ENCODE assay signal across 22 cellular contexts in the genomic region with DNA sequence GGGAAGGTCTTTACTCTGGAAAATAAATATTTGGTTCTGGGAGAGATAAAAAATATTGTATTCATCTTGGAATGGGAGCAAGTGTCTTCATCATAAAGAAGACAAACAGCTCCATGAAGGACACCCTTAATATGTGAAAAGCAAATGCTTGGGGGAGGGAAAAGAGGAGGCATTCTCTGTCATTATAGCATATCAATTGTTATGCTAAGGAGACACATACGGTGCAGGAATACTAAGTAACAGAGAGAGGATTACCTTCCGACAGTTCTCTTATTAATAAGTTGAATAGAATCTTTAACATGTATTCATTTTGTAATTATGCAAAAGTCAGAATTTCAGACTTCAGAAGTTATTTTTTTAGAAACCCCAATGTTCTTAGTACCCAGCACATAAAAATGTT.
DNase-seq lines count a peak whose midpoint lies in the region; ATAC-seq, FAIRE-seq and TF ChIP-seq lines count a peak whose summit lies in the region.
"Had no signal": no experiment of that assay in that cellular context is flagged by ENCODE, and none has a peak within 500 bp of the region (broad histone marks: within the 10 kb centered on the region; RNA-seq: fewer than 3 reads in every experiment).

No MANE protein-coding gene starts in this region.

- H3K27me3 ChIP-seq in HAP-1 (ENCODE audit: low read depth) (no peaks in the 10 kb centered on the region), iPS-20b (ENCODE audit: insufficient read depth, low read length) (no peaks in the 10 kb centered on the region), pancreas (no peaks in the 10 kb centered on the region)
- H3K27me3 ChIP-seq: BE2C had no signal

- in situ Hi-C loops in HAP-1 (cut with MboI; ENCODE audit: low sequenced_read_pairs) = no loop called here

- no peaks in the 10 kb centered on the region for H3K9me2 ChIP-seq in OCI-LY7 (ENCODE audit: insufficient read depth, low read length)

- no peak overlapping the region for H3K4me2 ChIP-seq in OCI-LY7 (ENCODE audit: low read length)

- H3K4me3 ChIP-seq in HAP-1 (no peak overlapping the region), iPS-20b (ENCODE audit: low read length) (peak overlapping the region; percentile 27; the same call in 1 of the 2 replicates), pancreas (no peak overlapping the region), OCI-LY7 (ENCODE audit: low read depth, low read length, poor library complexity, severe bottlenecking) (no peak overlapping the region)
- H3K4me3 ChIP-seq: GM12878 had no signal

- H3K79me2 ChIP-seq in OCI-LY7 (ENCODE audit: insufficient read depth, low read depth, low read length) = no peaks in the 10 kb centered on the region

- BruUV-seq in OCI-LY7 (replicated peaks; lab: Mats Ljungman, UMichigan) = no TSS peak

- H3K4me1 ChIP-seq in HAP-1 (peaks cover 24% of the 10 kb centered on the region), iPS-20b (ENCODE audit: insufficient read depth, low read length) (peaks cover 12% of the 10 kb centered on the region; the same call in 1 of the 2 replicates), pancreas (peaks cover 20 to 27% (median 23%) of the 10 kb centered on the region in 3 donors), OCI-LY7 (ENCODE audit: insufficient read depth, low read length, poor library complexity, severe bottlenecking) (no peaks in the 10 kb centered on the region)

- POLR2A ChIA-PET in WTC11 (lab: Charles Lee) (no interaction called here), OCI-LY7 (lab: Charles Lee) (interaction anchor here (0.6 to 0.7 kb wide), 2 partner anchors 34 to 1170 kb away, joined by 3 read pairs; no protein-coding TSS in a partner anchor)

- no peak overlapping the region for H3K9ac ChIP-seq in iPS-20b (ENCODE audit: low read depth, low read length)

- no peak for TF ChIP-seq CTCF in WTC11 (IDR thresholded peaks at IDR 0.05)
- TF ChIP-seq CTCF in pancreas (IDR thresholded peaks at IDR 0.05) = no peak
- TF ChIP-seq CTCF in OCI-LY7 (conservative IDR thresholded peaks at IDR 0.05; ENCODE audit: low read length) = no peak

- H3K36me3 Mint-ChIP-seq in WTC11 = peaks cover 6% of the 10 kb centered on the region
- H3K36me3 Mint-ChIP-seq: CD4-positive, CD25-positive, alpha-beta regulatory T cell; CD8-positive, alpha-beta memory T cell; IgD-negative memory B cell had no signal

- 63 to 73% methylated on average over 2 of the region's 2 CpGs for WGBS in pancreas, 2 donors

- H4K20me1 ChIP-seq in OCI-LY7 (ENCODE audit: insufficient read depth, low read length) = no peaks in the 10 kb centered on the region

- intact Hi-C loops in pancreas (cut with DNase I) (no loop called here), OCI-LY7 (cut with micrococcal nuclease; ENCODE audit: unreplicated experiment) (no loop called here)

- no peak overlapping the region for H2AFZ ChIP-seq in OCI-LY7 (ENCODE audit: low read length)

- H3K9me3 ChIP-seq in HAP-1 = no peaks in the 10 kb centered on the region
- H3K9me3 ChIP-seq in iPS-20b (ENCODE audit: insufficient read depth, low read depth, low read length) = peaks cover 5% of the 10 kb centered on the region; the same call in 1 of the 2 replicates
- H3K9me3 ChIP-seq in pancreas = no peaks in the 10 kb centered on the region
- H3K9me3 ChIP-seq in OCI-LY7 (ENCODE audit: low read length) = no peaks in the 10 kb centered on the region
- H3K9me3 ChIP-seq: BE2C had no signal

- DNase-seq in HAP-1 (ENCODE audit: low spot score in 2 of 2) (peak; percentile 28 to 94), WTC11 (ENCODE audit: low spot score) (no peak), pancreas (no peak), OCI-LY7 (ENCODE audit: low spot score) (no peak)
- DNase-seq: ACHN; BE2C; C1 segment of cervical spinal cord; CD4-positive, CD25-positive, alpha-beta regulatory T cell; CD8-positive, alpha-beta memory T cell; COR-L47; DMS 273 treated with DMSO at 0.1 percent for 48 hours; DND-41; EL; HCEC 1CT; HFFc6; KBM-7 had no signal

- CTCF ChIA-PET in WTC11 (lab: Charles Lee) (no interaction called here), OCI-LY7 (lab: Charles Lee; ENCODE audit: unreplicated experiment) (no interaction called here)

- peak; percentile 23 for FAIRE-seq in pancreas (lab: Jason Lieb, UNC)
- FAIRE-seq: A204.1, GM12878 had no signal

- no peak overlapping the region for H3K27ac Mint-ChIP-seq in WTC11
- H3K27ac Mint-ChIP-seq: CD4-positive, CD25-positive, alpha-beta regulatory T cell; CD8-positive, alpha-beta memory T cell; HFFc6; IgD-negative memory B cell had no signal

- H3K27ac ChIP-seq in iPS-20b (ENCODE audit: low read length) = no peak overlapping the region
- no peak overlapping the region for H3K27ac ChIP-seq in pancreas
- H3K27ac ChIP-seq in OCI-LY7 (ENCODE audit: low read depth, low read length, poor library complexity, severe bottlenecking) = no peak overlapping the region

- H3K4me1 Mint-ChIP-seq in WTC11 = peaks cover 26% of the 10 kb centered on the region
- H3K4me1 Mint-ChIP-seq: CD4-positive, CD25-positive, alpha-beta regulatory T cell; IgD-negative memory B cell had no signal

- ATAC-seq in WTC11 (peak; percentile 61; the same call in 1 of the 2 replicates), pancreas (no peak), HG03432 (IDR thresholded peaks at IDR 0.05; ENCODE audit: unreplicated experiment) (no peak), HG02970 (IDR thresholded peaks at IDR 0.05; ENCODE audit: low FRiP score, unreplicated experiment) (no peak)
- ATAC-seq: GM12878 had no signal

- H3K36me3 ChIP-seq in HAP-1 (replicated peaks) (no peaks in the 10 kb centered on the region), iPS-20b (ENCODE audit: insufficient read depth, low read depth, low read length) (no peaks in the 10 kb centered on the region), pancreas (no peaks in the 10 kb centered on the region), OCI-LY7 (ENCODE audit: insufficient read depth, low read length) (no peaks in the 10 kb centered on the region)
- H3K36me3 ChIP-seq: BE2C had no signal

- H3K9me3 Mint-ChIP-seq in WTC11 = peaks cover 22% of the 10 kb centered on the region
- H3K9me3 Mint-ChIP-seq: CD4-positive, CD25-positive, alpha-beta regulatory T cell; HFFc6; IgD-negative memory B cell had no signal

- H3K27me3 Mint-ChIP-seq in WTC11 (ENCODE audit: low read depth) = peaks cover 11% of the 10 kb centered on the region

- H3K4me3 Mint-ChIP-seq in WTC11 = no peak overlapping the region
- H3K4me3 Mint-ChIP-seq: CD4-positive, CD25-positive, alpha-beta regulatory T cell; CD8-positive, alpha-beta memory T cell; HFFc6; IgD-negative memory B cell had no signal

TF ChIP-seq in WTC11, 78 proteins besides CTCF, POLR2A, EP300 and RAD21:
- no peak for TF ChIP-seq ZNF263 (CRISPR knock-in tag; IDR thresholded peaks at IDR 0.05; ENCODE audit: low read depth)
- no peak for TF ChIP-seq MYBL2 (CRISPR knock-in tag; IDR thresholded peaks at IDR 0.05)
- TF ChIP-seq SMAD4 (CRISPR knock-in tag; IDR thresholded peaks at IDR 0.05) = no peak
- no peak for TF ChIP-seq TEAD1 (CRISPR knock-in tag; IDR thresholded peaks at IDR 0.05)
- TF ChIP-seq CREB1 (CRISPR knock-in tag; IDR thresholded peaks at IDR 0.05) = no peak
- TF ChIP-seq, protein P1, sequence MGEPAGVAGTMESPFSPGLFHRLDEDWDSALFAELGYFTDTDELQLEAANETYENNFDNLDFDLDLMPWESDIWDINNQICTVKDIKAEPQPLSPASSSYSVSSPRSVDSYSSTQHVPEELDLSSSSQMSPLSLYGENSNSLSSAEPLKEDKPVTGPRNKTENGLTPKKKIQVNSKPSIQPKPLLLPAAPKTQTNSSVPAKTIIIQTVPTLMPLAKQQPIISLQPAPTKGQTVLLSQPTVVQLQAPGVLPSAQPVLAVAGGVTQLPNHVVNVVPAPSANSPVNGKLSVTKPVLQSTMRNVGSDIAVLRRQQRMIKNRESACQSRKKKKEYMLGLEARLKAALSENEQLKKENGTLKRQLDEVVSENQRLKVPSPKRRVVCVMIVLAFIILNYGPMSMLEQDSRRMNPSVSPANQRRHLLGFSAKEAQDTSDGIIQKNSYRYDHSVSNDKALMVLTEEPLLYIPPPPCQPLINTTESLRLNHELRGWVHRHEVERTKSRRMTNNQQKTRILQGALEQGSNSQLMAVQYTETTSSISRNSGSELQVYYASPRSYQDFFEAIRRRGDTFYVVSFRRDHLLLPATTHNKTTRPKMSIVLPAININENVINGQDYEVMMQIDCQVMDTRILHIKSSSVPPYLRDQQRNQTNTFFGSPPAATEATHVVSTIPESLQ (CRISPR knock-in tag; IDR thresholded peaks at IDR 0.05) = no peak
- TF ChIP-seq, protein P2, sequence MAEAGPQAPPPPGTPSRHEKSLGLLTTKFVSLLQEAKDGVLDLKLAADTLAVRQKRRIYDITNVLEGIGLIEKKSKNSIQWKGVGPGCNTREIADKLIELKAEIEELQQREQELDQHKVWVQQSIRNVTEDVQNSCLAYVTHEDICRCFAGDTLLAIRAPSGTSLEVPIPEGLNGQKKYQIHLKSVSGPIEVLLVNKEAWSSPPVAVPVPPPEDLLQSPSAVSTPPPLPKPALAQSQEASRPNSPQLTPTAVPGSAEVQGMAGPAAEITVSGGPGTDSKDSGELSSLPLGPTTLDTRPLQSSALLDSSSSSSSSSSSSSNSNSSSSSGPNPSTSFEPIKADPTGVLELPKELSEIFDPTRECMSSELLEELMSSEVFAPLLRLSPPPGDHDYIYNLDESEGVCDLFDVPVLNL (CRISPR knock-in tag; IDR thresholded peaks at IDR 0.05; ENCODE audit: borderline replicate concordance, low read depth) = no peak
- TF ChIP-seq, protein P3, sequence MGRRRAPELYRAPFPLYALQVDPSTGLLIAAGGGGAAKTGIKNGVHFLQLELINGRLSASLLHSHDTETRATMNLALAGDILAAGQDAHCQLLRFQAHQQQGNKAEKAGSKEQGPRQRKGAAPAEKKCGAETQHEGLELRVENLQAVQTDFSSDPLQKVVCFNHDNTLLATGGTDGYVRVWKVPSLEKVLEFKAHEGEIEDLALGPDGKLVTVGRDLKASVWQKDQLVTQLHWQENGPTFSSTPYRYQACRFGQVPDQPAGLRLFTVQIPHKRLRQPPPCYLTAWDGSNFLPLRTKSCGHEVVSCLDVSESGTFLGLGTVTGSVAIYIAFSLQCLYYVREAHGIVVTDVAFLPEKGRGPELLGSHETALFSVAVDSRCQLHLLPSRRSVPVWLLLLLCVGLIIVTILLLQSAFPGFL (CRISPR knock-in tag; IDR thresholded peaks at IDR 0.05; ENCODE audit: borderline replicate concordance) = no peak
- no peak for TF ChIP-seq ZNF396 (CRISPR knock-in tag; IDR thresholded peaks at IDR 0.05; ENCODE audit: borderline replicate concordance)
- TF ChIP-seq, protein P4, sequence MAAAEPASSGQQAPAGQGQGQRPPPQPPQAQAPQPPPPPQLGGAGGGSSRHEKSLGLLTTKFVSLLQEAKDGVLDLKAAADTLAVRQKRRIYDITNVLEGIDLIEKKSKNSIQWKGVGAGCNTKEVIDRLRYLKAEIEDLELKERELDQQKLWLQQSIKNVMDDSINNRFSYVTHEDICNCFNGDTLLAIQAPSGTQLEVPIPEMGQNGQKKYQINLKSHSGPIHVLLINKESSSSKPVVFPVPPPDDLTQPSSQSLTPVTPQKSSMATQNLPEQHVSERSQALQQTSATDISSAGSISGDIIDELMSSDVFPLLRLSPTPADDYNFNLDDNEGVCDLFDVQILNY (CRISPR knock-in tag; IDR thresholded peaks at IDR 0.05) = no peak
TF ChIP-seq in WTC11: peak in this region for 0.

Comparison
In these comparisons a context has a peak if more than half of its experiments do, and no peak if none do; other contexts are left out.
1. DNase-seq: peak in HAP-1 (2 of 2); none in WTC11 (single experiment), pancreas (0 of 6) and OCI-LY7 (single experiment).